8 cellular contexts compared by ENCODE assay signal in genomic region chr5:44774279-44774880, GRCh38. TPM values are rescaled to one million over a fixed set of nuclear protein-coding genes. Genes with fewer than 3 reads are reported as not detected.
A peak's percentile ranks its signal among the peaks of the same experiment; 100 is the strongest.
DNase-seq lines count a peak whose midpoint lies in the region; ATAC-seq, FAIRE-seq and TF ChIP-seq lines count a peak whose summit lies in the region.

No MANE protein-coding gene starts in this region.

- TF ChIP-seq POLR2A in GM12891 (IDR thresholded peaks at IDR 0.05; ENCODE audit: low read depth, low read length) = no peak

- H3K36me3 Mint-ChIP-seq in naive B cell = no peaks in the 10 kb centered on the region
- no peaks in the 10 kb centered on the region for H3K36me3 Mint-ChIP-seq in effector memory CD8-positive, alpha-beta T cell (ENCODE audit: insufficient read depth)

- CTCF ChIA-PET in A673 (lab: Charles Lee) = interaction anchor here (0.5 to 1.1 kb wide), 3 partner anchors 236 to 1143 kb away, joined by 3 to 7 read pairs (median 7); no protein-coding TSS in a partner anchor

- no peak overlapping the region for H3K4me3 ChIP-seq in A673 (ENCODE audit: low read depth, low read length, poor library complexity, severe bottlenecking)
- no peak overlapping the region for H3K4me3 ChIP-seq in coronary artery

- no peaks in the 10 kb centered on the region for H3K27me3 ChIP-seq in A673 (replicated peaks; ENCODE audit: insufficient read depth, low read depth, low read length, poor library complexity)

- no peak overlapping the region for H3K27ac ChIP-seq in A673 (ENCODE audit: low read depth, low read length, poor library complexity, severe bottlenecking)
- H3K27ac ChIP-seq in coronary artery = no peak overlapping the region

- intact Hi-C loops in A673 (cut with micrococcal nuclease; ENCODE audit: unreplicated experiment) = loop anchor here (1.0 to 5.0 kb wide), 3 partner anchors 238 to 1144 kb away; no protein-coding TSS in a partner anchor

- no peaks in the 10 kb centered on the region for H3K36me3 ChIP-seq in A673 (ENCODE audit: insufficient read depth, low read length, poor library complexity, severe bottlenecking)

- H3K27ac Mint-ChIP-seq in naive B cell = peak overlapping the region in 1 of 6 donors; percentile 79
- H3K27ac Mint-ChIP-seq in effector memory CD8-positive, alpha-beta T cell = no peak overlapping the region

- ATAC-seq in HG03432 (IDR thresholded peaks at IDR 0.05; ENCODE audit: unreplicated experiment) (peak; percentile 75), naive B cell (ENCODE audit: low read depth in 2 of 2) (no peak), HG03108 (IDR thresholded peaks at IDR 0.05; ENCODE audit: unreplicated experiment) (no peak)
- no peak for ATAC-seq in effector memory CD8-positive, alpha-beta T cell (replicated peaks)

- FAIRE-seq in GM12891 (lab: Jason Lieb, UNC) = peak; percentile 54

- no peaks in the 10 kb centered on the region for H3K4me1 Mint-ChIP-seq in naive B cell
- H3K4me1 Mint-ChIP-seq in effector memory CD8-positive, alpha-beta T cell (ENCODE audit: low read depth in 2 of 2) = no peaks in the 10 kb centered on the region

- POLR2A ChIA-PET in A673 (lab: Charles Lee; ENCODE audit: low non-redundant PET) = no interaction called here

- peaks cover 0 to 7% (median 6%) of the 10 kb centered on the region in 3 donors for H3K27me3 Mint-ChIP-seq in naive B cell
- H3K27me3 Mint-ChIP-seq in effector memory CD8-positive, alpha-beta T cell = peaks cover 8 to 12% of the 10 kb centered on the region in 2 donors

- BruUV-seq in A673 (replicated peaks; lab: Mats Ljungman, UMichigan) = no TSS peak

- no peaks in the 10 kb centered on the region for H3K9me3 ChIP-seq in A673 (ENCODE audit: low read depth, low read length, poor library complexity, severe bottlenecking)

- TF ChIP-seq CTCF in A673 (conservative IDR thresholded peaks at IDR 0.05; ENCODE audit: low read depth, low read length) (peak; percentile 62), coronary artery (IDR thresholded peaks at IDR 0.05) (peak; percentile 20)

- peak; percentile 67 for DNase-seq in A673 (ENCODE audit: low spot score)
- DNase-seq in GM12891 (ENCODE audit: insufficient read length, low spot score) = no peak
- DNase-seq in NCI-H82 treated with DMSO at 0.1 percent for 48 hours (lab: John Stamatoyannopoulos, UW; ENCODE audit: unreplicated experiment) = peak; percentile 3
- no peak for DNase-seq in coronary artery (ENCODE audit: low spot score)
- DNase-seq in naive B cell = peak; percentile 1
- no peak for DNase-seq in effector memory CD8-positive, alpha-beta T cell

- H3K4me3 Mint-ChIP-seq in naive B cell = no peak overlapping the region
- no peak overlapping the region for H3K4me3 Mint-ChIP-seq in effector memory CD8-positive, alpha-beta T cell

- H3K4me1 ChIP-seq in A673 (ENCODE audit: insufficient read depth, low read length, poor library complexity, severe bottlenecking) = peaks cover 9% of the 10 kb centered on the region

- H3K9me3 Mint-ChIP-seq in naive B cell = no peaks in the 10 kb centered on the region
- H3K9me3 Mint-ChIP-seq in effector memory CD8-positive, alpha-beta T cell = no peaks in the 10 kb centered on the region

TF ChIP-seq in GM12891, 5 proteins besides CTCF, POLR2A, EP300 and RAD21:
- TF ChIP-seq POLR2AphosphoS5 (IDR thresholded peaks at IDR 0.05; ENCODE audit: low read depth, low read length) (no peak), SPI1 (IDR thresholded peaks at IDR 0.05; ENCODE audit: low read depth, low read length) (no peak), POU2F2 (IDR thresholded peaks at IDR 0.05; ENCODE audit: low read depth, low read length) (no peak), TAF1 (IDR thresholded peaks at IDR 0.05; ENCODE audit: low read depth, low read length) (no peak), PAX5 (IDR thresholded peaks at IDR 0.05; ENCODE audit: insufficient read depth, low read length, severe bottlenecking) (no peak)

RNA-seq across cellular contexts. Expression of gene MRPS30, which starts 34.4 kb away (rescaled TPM):
- total RNA-seq in A673 (2021) = 63.9 and 64.3 TPM in 2 replicates
- 37.5 TPM for polyA plus RNA-seq in GM12891 (2012; ENCODE audit: low read depth, missing spikeins)
- polyA plus RNA-seq in naive B cell (ENCODE audit: low read depth in 6 of 6) = 10 to 100 TPM; 59.9 to 76.7 (median 72.9) TPM

Comparison
In these comparisons a context has a peak if more than half of its experiments do, and no peak if none do; other contexts are left out.
1. DNase-seq: peak in A673 (single experiment), NCI-H82 treated with DMSO at 0.1 percent for 48 hours (single experiment) and naive B cell (single experiment); none in GM12891 (single experiment), coronary artery (single experiment) and effector memory CD8-positive, alpha-beta T cell (0 of 3).